8 cellular contexts compared by ENCODE assay signal in genomic region chr11:72787262-72788104, GRCh38. TPM values are rescaled to one million over a fixed set of nuclear protein-coding genes. Genes with fewer than 3 reads are reported as not detected.
A peak's percentile ranks its signal among the peaks of the same experiment; 100 is the strongest.
DNase-seq lines count a peak whose midpoint lies in the region; ATAC-seq, FAIRE-seq and TF ChIP-seq lines count a peak whose summit lies in the region.

No MANE protein-coding gene starts in this region.

- peak; percentile 53 for TF ChIP-seq POLR2A in transverse colon (IDR thresholded peaks at IDR 0.05)
- TF ChIP-seq POLR2A in H54 (IDR thresholded peaks at IDR 0.05; ENCODE audit: low read depth, low read length), result no peak

- FAIRE-seq in H54 (lab: Jason Lieb, UNC), result no peak

- TF ChIP-seq EP300 in transverse colon (IDR thresholded peaks at IDR 0.05; ENCODE audit: low read depth), result no peak

- H3K36me3 ChIP-seq in transverse colon, result no peaks in the 10 kb centered on the region

- no peak overlapping the region for H3K27ac Mint-ChIP-seq in CD4-positive, alpha-beta T cell
- H3K27ac Mint-ChIP-seq in activated naive CD4-positive, alpha-beta T cell treated with anti-CD3 and anti-CD28 coated beads, Interleukin-2, amount 10 ng/mL, durations not matched to agents 7 days and 5 days, result no peak overlapping the region

- no peak for TF ChIP-seq CTCF in CD4-positive, alpha-beta T cell (IDR thresholded peaks at IDR 0.05)
- peak; percentile 9 for TF ChIP-seq CTCF in fibroblast of the aortic adventitia (IDR thresholded peaks at IDR 0.05; ENCODE audit: insufficient read depth, low read length)
- TF ChIP-seq CTCF in transverse colon (IDR thresholded peaks at IDR 0.05), result peak in 4 of 5 experiments; percentile 25 to 72 (median 40)

- 33 to 40% methylated on average over 1 to 16 of the region's 16 CpGs for WGBS in transverse colon (ENCODE audit: low coverage in 1 of 2), 2 donors

- H3K4me3 ChIP-seq in fibroblast of the aortic adventitia (ENCODE audit: low read depth, low read length), result no peak overlapping the region
- no peak overlapping the region for H3K4me3 ChIP-seq in transverse colon

- no peak for ATAC-seq in CD4-positive, alpha-beta T cell (ENCODE audit: poor library complexity)

- intact Hi-C loops in CD4-positive, alpha-beta T cell (cut with DNase I, micrococcal nuclease), result no loop called here
- intact Hi-C loops in transverse colon (cut with DNase I; ENCODE audit: low total_unique reads), result no loop called here

- CTCF ChIA-PET in CD4-positive, alpha-beta T cell (lab: Charles Lee), result interaction anchor here (0.7 to 0.9 kb wide), 3 partner anchors 35 to 272 kb away, joined by 3 to 7 read pairs (median 4); no protein-coding TSS in a partner anchor
- CTCF ChIA-PET in activated naive CD4-positive, alpha-beta T cell treated with anti-CD3 and anti-CD28 coated beads, Interleukin-2, amount 10 ng/mL, durations not matched to agents 7 days and 5 days (lab: Charles Lee), result interaction anchor here (1.1 to 3.5 kb wide), 3 partner anchors 62 to 64 kb away, joined by 4 to 20 read pairs (median 4); no protein-coding TSS in a partner anchor

- POLR2A ChIA-PET in CD4-positive, alpha-beta T cell (lab: Charles Lee), result no interaction called here

- H3K27me3 Mint-ChIP-seq in CD4-positive, alpha-beta T cell, result no peaks in the 10 kb centered on the region
- H3K27me3 Mint-ChIP-seq in activated naive CD4-positive, alpha-beta T cell treated with anti-CD3 and anti-CD28 coated beads, Interleukin-2, amount 10 ng/mL, durations not matched to agents 7 days and 5 days, result peaks cover 19% of the 10 kb centered on the region

- no peaks in the 10 kb centered on the region for H3K27me3 ChIP-seq in CD4-positive, alpha-beta T cell (ENCODE audit: control insufficient read depth, insufficient read depth, low read length)
- H3K27me3 ChIP-seq in transverse colon, result no peaks in the 10 kb centered on the region

- no peaks in the 10 kb centered on the region for H3K36me3 Mint-ChIP-seq in CD4-positive, alpha-beta T cell (ENCODE audit: low read depth)
- no peaks in the 10 kb centered on the region for H3K36me3 Mint-ChIP-seq in activated naive CD4-positive, alpha-beta T cell treated with anti-CD3 and anti-CD28 coated beads, Interleukin-2, amount 10 ng/mL, durations not matched to agents 7 days and 5 days

- peaks cover 21 to 60% (median 52%) of the 10 kb centered on the region in 4 donors for H3K4me1 ChIP-seq in transverse colon

- H3K4me1 Mint-ChIP-seq in CD4-positive, alpha-beta T cell (ENCODE audit: low read depth), result peaks cover 10% of the 10 kb centered on the region
- H3K4me1 Mint-ChIP-seq in activated naive CD4-positive, alpha-beta T cell treated with anti-CD3 and anti-CD28 coated beads, Interleukin-2, amount 10 ng/mL, durations not matched to agents 7 days and 5 days, result peaks cover 19% of the 10 kb centered on the region

- no peaks in the 10 kb centered on the region for H3K9me3 ChIP-seq in CD4-positive, alpha-beta T cell (ENCODE audit: control insufficient read depth, low read length)
- no peaks in the 10 kb centered on the region for H3K9me3 ChIP-seq in transverse colon

- no peak overlapping the region for H3K27ac ChIP-seq in CD4-positive, alpha-beta T cell (ENCODE audit: low read depth, low read length)
- H3K27ac ChIP-seq in transverse colon, result peak overlapping the region; percentile 77 to 93 (median 88)

- H3K9me3 Mint-ChIP-seq in CD4-positive, alpha-beta T cell, result no peaks in the 10 kb centered on the region
- H3K9me3 Mint-ChIP-seq in activated naive CD4-positive, alpha-beta T cell treated with anti-CD3 and anti-CD28 coated beads, Interleukin-2, amount 10 ng/mL, durations not matched to agents 7 days and 5 days, result no peaks in the 10 kb centered on the region

- no peak for DNase-seq in CD4-positive, alpha-beta T cell
- peak; percentile 83 for DNase-seq in GM19240 (ENCODE audit: insufficient read length, low spot score)
- peak; percentile 72 for DNase-seq in NOMO-1 treated with DMSO at 0.1 percent for 48 hours (lab: John Stamatoyannopoulos, UW; ENCODE audit: unreplicated experiment)
- DNase-seq in fibroblast of the aortic adventitia (ENCODE audit: low read depth), result no peak
- peak; percentile 72 for DNase-seq in transverse colon
- DNase-seq in NCI-H2196 (lab: John Stamatoyannopoulos, UW; ENCODE audit: unreplicated experiment), result no peak
- no peak for DNase-seq in H54 (ENCODE audit: insufficient read length, low spot score)
- no peak for DNase-seq in activated naive CD4-positive, alpha-beta T cell treated with anti-CD3 and anti-CD28 coated beads, Interleukin-2, amount 10 ng/mL, durations not matched to agents 7 days and 5 days

- peak overlapping the region; percentile 51 for H3K4me3 Mint-ChIP-seq in CD4-positive, alpha-beta T cell
- H3K4me3 Mint-ChIP-seq in activated naive CD4-positive, alpha-beta T cell treated with anti-CD3 and anti-CD28 coated beads, Interleukin-2, amount 10 ng/mL, durations not matched to agents 7 days and 5 days, result no peak overlapping the region

- in situ Hi-C loops in transverse colon (cut with MboI; ENCODE audit: low pct_ligation_motif_present in 1 of 4, low pct_unique_long_range_greater_than_20kb in 1 of 4, low sequenced_read_pairs in 3 of 4), result no loop called here

RNA-seq across cellular contexts. Expression of gene STARD10, which starts 6.4 kb away (rescaled TPM):
- 10 to 100 TPM; 10.5 to 12.9 TPM for total RNA-seq in CD4-positive, alpha-beta T cell
- 21.4 and 33.3 TPM in 2 replicates for total RNA-seq in fibroblast of the aortic adventitia (ENCODE audit: low replicate concordance)
- 100 to 1,000 TPM in 3 of 4 donors, 10 to 100 TPM in 1; 82.7 to 714 (median 225) TPM for total RNA-seq in transverse colon

RNA-seq across cellular contexts. Expression of gene ATG16L2, which starts 26.7 kb away (rescaled TPM):
- total RNA-seq in CD4-positive, alpha-beta T cell, result 10 to 100 TPM; 58.3 to 61.6 TPM
- 9.1 and 12.4 TPM in 2 replicates for total RNA-seq in fibroblast of the aortic adventitia (ENCODE audit: low replicate concordance)
- 100 to 1,000 TPM in 2 of 4 donors, 10 to 100 TPM in 2; 50.2 to 206 (median 85.3) TPM for total RNA-seq in transverse colon

RNA-seq across cellular contexts. Expression of gene ARAP1, which starts 35.3 kb away (rescaled TPM):
- 10 to 100 TPM; 65.7 to 69.8 TPM for total RNA-seq in CD4-positive, alpha-beta T cell
- total RNA-seq in fibroblast of the aortic adventitia (ENCODE audit: low replicate concordance) (66.9 and 184 TPM in 2 replicates), transverse colon (100 to 1,000 TPM in 3 of 4 donors, 10 to 100 TPM in 1; 99.4 to 233 (median 108) TPM)

Comparison
In these comparisons a context has a peak if more than half of its experiments do, and no peak if none do; other contexts are left out.
1. DNase-seq: peak in GM19240 (single experiment), NOMO-1 treated with DMSO at 0.1 percent for 48 hours (single experiment) and transverse colon (single experiment); none in CD4-positive, alpha-beta T cell (0 of 10), fibroblast of the aortic adventitia (single experiment), NCI-H2196 (single experiment), H54 (single experiment) and activated naive CD4-positive, alpha-beta T cell treated with anti-CD3 and anti-CD28 coated beads, Interleukin-2, amount 10 ng/mL, durations not matched to agents 7 days and 5 days (single experiment).